1 cellular context compared by ENCODE assay signal in genomic region chr12:122021193-122021821, GRCh38.
TF ChIP-seq lines count a peak whose summit lies in the region.

No MANE protein-coding gene starts in this region.

TF ChIP-seq in HepG2, 621 proteins besides CTCF, POLR2A, EP300 and RAD21 (continued from another document and continues in another):
- TF ChIP-seq GMEB2 (CRISPR knock-in tag; IDR thresholded peaks at IDR 0.05; ENCODE audit: low read depth) (no peak), ZMAT3 (CRISPR knock-in tag; conservative IDR thresholded peaks at IDR 0.05) (no peak), FLYWCH1 (CRISPR knock-in tag; IDR thresholded peaks at IDR 0.05) (no peak), ZFY (CRISPR knock-in tag; IDR thresholded peaks at IDR 0.05) (no peak), FUBP1 (CRISPR knock-in tag; IDR thresholded peaks at IDR 0.05; ENCODE audit: borderline replicate concordance) (no peak), DRAP1 (CRISPR knock-in tag; IDR thresholded peaks at IDR 0.05) (no peak), TAF1 (CRISPR knock-in tag; IDR thresholded peaks at IDR 0.05) (no peak), ZNF142 (CRISPR knock-in tag; IDR thresholded peaks at IDR 0.05) (no peak), ZNF850 (CRISPR knock-in tag; conservative IDR thresholded peaks at IDR 0.05) (no peak), IRF1 (CRISPR knock-in tag; IDR thresholded peaks at IDR 0.05; ENCODE audit: low read depth) (no peak), ZNF367 (CRISPR knock-in tag; IDR thresholded peaks at IDR 0.05; ENCODE audit: borderline replicate concordance) (no peak), HOXA7 (CRISPR knock-in tag; IDR thresholded peaks at IDR 0.05) (no peak), TOE1 (CRISPR knock-in tag; IDR thresholded peaks at IDR 0.05) (no peak), MLX (CRISPR knock-in tag; IDR thresholded peaks at IDR 0.05) (no peak), ZNF383 (CRISPR knock-in tag; IDR thresholded peaks at IDR 0.05; ENCODE audit: borderline replicate concordance) (no peak), CREBL2 (CRISPR knock-in tag; IDR thresholded peaks at IDR 0.05; ENCODE audit: borderline replicate concordance) (no peak), MED8 (CRISPR knock-in tag; IDR thresholded peaks at IDR 0.05; ENCODE audit: insufficient replicate concordance) (no peak), MATR3 (CRISPR knock-in tag; IDR thresholded peaks at IDR 0.05) (no peak), ZNF777 (CRISPR knock-in tag; IDR thresholded peaks at IDR 0.05) (no peak), ATF7-NPFF (CRISPR knock-in tag; IDR thresholded peaks at IDR 0.05; ENCODE audit: low read depth) (no peak), ZNF234 (CRISPR knock-in tag; conservative IDR thresholded peaks at IDR 0.05) (no peak), THAP11 (CRISPR knock-in tag; IDR thresholded peaks at IDR 0.05) (no peak), PRDM10 (CRISPR knock-in tag; IDR thresholded peaks at IDR 0.05; ENCODE audit: low read depth) (no peak), MAF1 (CRISPR knock-in tag; IDR thresholded peaks at IDR 0.05; ENCODE audit: borderline replicate concordance) (no peak), KIAA2018 (CRISPR knock-in tag; IDR thresholded peaks at IDR 0.05; ENCODE audit: borderline replicate concordance) (no peak), KLF11 (CRISPR knock-in tag; IDR thresholded peaks at IDR 0.05) (no peak), PAWR (CRISPR knock-in tag; IDR thresholded peaks at IDR 0.05; ENCODE audit: borderline replicate concordance) (no peak), HES4 (CRISPR knock-in tag; IDR thresholded peaks at IDR 0.05; ENCODE audit: borderline replicate concordance) (0 out of 2 replicates have a peak, but pooled peaks have one; percentile 39), SKI (IDR thresholded peaks at IDR 0.05; ENCODE audit: partially characterized antibody) (no peak), SOX13 (IDR thresholded peaks at IDR 0.05) (no peak), SOX13 (CRISPR knock-in tag; conservative IDR thresholded peaks at IDR 0.05 in 1 of 2, IDR thresholded peaks at IDR 0.05 in 1 of 2) (no peak), CREB3 (CRISPR knock-in tag; IDR thresholded peaks at IDR 0.05) (no peak), ZNF354B (CRISPR knock-in tag; IDR thresholded peaks at IDR 0.05) (no peak)
